ENCODE assay signal across 10 cellular contexts in genomic region chr11:57214494-57214893, GRCh38. TPM values are rescaled to one million over a fixed set of nuclear protein-coding genes. Genes with fewer than 3 reads are reported as not detected.
DNase-seq lines count a peak whose midpoint lies in the region; ATAC-seq and TF ChIP-seq lines count a peak whose summit lies in the region.
"Had no signal": no experiment of that assay in that cellular context is flagged by ENCODE, and none has a peak within 500 bp of the region (broad histone marks: within the 10 kb centered on the region; RNA-seq: fewer than 3 reads in every experiment).

No MANE protein-coding gene starts in this region.

- 0 out of 2 replicates have a peak, but pooled peaks have one; percentile 18 for TF ChIP-seq CTCF in BJ (IDR thresholded peaks at IDR 0.05; ENCODE audit: insufficient read depth, low read depth, low read length)
- no peak for TF ChIP-seq CTCF in RWPE1 (conservative IDR thresholded peaks at IDR 0.05; ENCODE audit: low read depth)
- TF ChIP-seq CTCF in fibroblast of lung (conservative IDR thresholded peaks at IDR 0.05 in 1 of 2, IDR thresholded peaks at IDR 0.05 in 1 of 2; ENCODE audit: low read depth in 1 of 2, low read length in 2 of 2) = peak in 1 of 2 donors; percentile 20

- H2AFZ ChIP-seq in fibroblast of lung (ENCODE audit: low read length) = peak overlapping the region; percentile 22

- no peaks in the 10 kb centered on the region for H3K9me3 ChIP-seq in fibroblast of lung (ENCODE audit: control insufficient read depth, insufficient read depth, low read depth, low read length)

- H3K4me3 ChIP-seq in BJ (ENCODE audit: low read depth, low read length) = no peak overlapping the region
- H3K4me3 ChIP-seq in fibroblast of lung (replicated peaks in 1 of 4; ENCODE audit: control extremely low read depth in 1 of 4, insufficient read depth in 1 of 4, low read depth in 3 of 4, low read length in 4 of 4) = no peak overlapping the region

- ATAC-seq in HG02852 (IDR thresholded peaks at IDR 0.05; ENCODE audit: unreplicated experiment) (no peak), HG02885 (IDR thresholded peaks at IDR 0.05; ENCODE audit: poor library complexity, unreplicated experiment) (no peak), HG02623 (IDR thresholded peaks at IDR 0.05; ENCODE audit: unreplicated experiment) (no peak)

- no peaks in the 10 kb centered on the region for H4K20me1 ChIP-seq in fibroblast of lung (ENCODE audit: control insufficient read depth, extremely low read depth, insufficient read depth, low read length)

- H3K79me2 ChIP-seq in fibroblast of lung (ENCODE audit: control insufficient read depth, insufficient read depth, low read length) = no peaks in the 10 kb centered on the region

- no peak overlapping the region for H3K9ac ChIP-seq in fibroblast of lung (ENCODE audit: insufficient read depth, low read length)

- CTCF ChIA-PET in BJ (lab: Yijun Ruan, JAX) (interaction anchor here (1.1 kb wide), 1 partner anchor 11 kb away, joined by 3 read pairs; no protein-coding TSS in a partner anchor), RWPE1 (lab: Yijun Ruan, JAX) (no interaction called here)

- peak overlapping the region; percentile 34 for H3K4me2 ChIP-seq in fibroblast of lung (ENCODE audit: extremely low read depth, insufficient read depth, low read length)

- peaks cover 7% of the 10 kb centered on the region for H3K4me1 ChIP-seq in fibroblast of lung (ENCODE audit: control insufficient read depth, extremely low read depth, insufficient read depth, low read length)

- POLR2A ChIA-PET in BJ (lab: Charles Lee) = no interaction called here
- POLR2A ChIA-PET in RWPE1 (lab: Yijun Ruan, JAX; ENCODE audit: low non-redundant PET) = no interaction called here

- peak; percentile 45 for DNase-seq in BJ (ENCODE audit: low read depth)
- peak; percentile 63 for DNase-seq in RWPE1 (ENCODE audit: low spot score)
- peak; percentile 69 to 91 for DNase-seq in fibroblast of lung (ENCODE audit: low read depth in 2 of 2)
- DNase-seq in mucosa of gallbladder (ENCODE audit: low spot score) = peak; percentile 35
- DNase-seq in 8988T = no peak
- DNase-seq: effector CD8-positive, alpha-beta T cell; kidney had no signal

- no peak overlapping the region for H3K27ac ChIP-seq in RWPE1
- H3K27ac ChIP-seq in fibroblast of lung (ENCODE audit: insufficient read depth, low read length) = no peak overlapping the region

- no peaks in the 10 kb centered on the region for H3K27me3 ChIP-seq in BJ (ENCODE audit: control insufficient read depth, insufficient read depth, low read length)
- H3K27me3 ChIP-seq in fibroblast of lung (ENCODE audit: control insufficient read depth, insufficient read depth, low read length) = no peaks in the 10 kb centered on the region

- no peaks in the 10 kb centered on the region for H3K36me3 ChIP-seq in BJ (ENCODE audit: control insufficient read depth, insufficient read depth, low read length)
- H3K36me3 ChIP-seq in fibroblast of lung (ENCODE audit: control insufficient read depth, insufficient read depth, low read length) = no peaks in the 10 kb centered on the region

RNA-seq across cellular contexts. Expression of gene APLNR, which starts 22.6 kb away (rescaled TPM):
- polyA plus RNA-seq in BJ (2011; rRNA removed) (not detected in 2 replicates), fibroblast of lung (not detected in 2 replicates)
- polyA minus RNA-seq in BJ (2011; rRNA and poly(A)+ RNA removed) = not detected in 2 replicates
- total RNA-seq in fibroblast of lung (not detected in 2 replicates), mucosa of gallbladder (4.0 TPM)
- not detected in 2 replicates for polyA plus RNA-seq in fibroblast of lung (2012)
- polyA minus RNA-seq in fibroblast of lung (ENCODE audit: low replicate concordance) = not detected in 2 replicates

RNA-seq across cellular contexts. Expression of gene LRRC55, which starts 32.7 kb away (rescaled TPM):
- polyA plus RNA-seq in BJ (2011; rRNA removed) (not detected in 2 replicates), fibroblast of lung (not detected in 2 replicates)
- polyA minus RNA-seq in BJ (2011; rRNA and poly(A)+ RNA removed) = not detected in 2 replicates
- total RNA-seq in fibroblast of lung (not detected in 2 replicates), mucosa of gallbladder (0.09 TPM)
- not detected in 2 replicates for polyA plus RNA-seq in fibroblast of lung (2012)
- not detected in 2 replicates for polyA minus RNA-seq in fibroblast of lung (ENCODE audit: low replicate concordance)
- total RNA-seq: kidney had no signal
